Comparison of ENCODE assay signal across 1 cellular context in the genomic region with DNA sequence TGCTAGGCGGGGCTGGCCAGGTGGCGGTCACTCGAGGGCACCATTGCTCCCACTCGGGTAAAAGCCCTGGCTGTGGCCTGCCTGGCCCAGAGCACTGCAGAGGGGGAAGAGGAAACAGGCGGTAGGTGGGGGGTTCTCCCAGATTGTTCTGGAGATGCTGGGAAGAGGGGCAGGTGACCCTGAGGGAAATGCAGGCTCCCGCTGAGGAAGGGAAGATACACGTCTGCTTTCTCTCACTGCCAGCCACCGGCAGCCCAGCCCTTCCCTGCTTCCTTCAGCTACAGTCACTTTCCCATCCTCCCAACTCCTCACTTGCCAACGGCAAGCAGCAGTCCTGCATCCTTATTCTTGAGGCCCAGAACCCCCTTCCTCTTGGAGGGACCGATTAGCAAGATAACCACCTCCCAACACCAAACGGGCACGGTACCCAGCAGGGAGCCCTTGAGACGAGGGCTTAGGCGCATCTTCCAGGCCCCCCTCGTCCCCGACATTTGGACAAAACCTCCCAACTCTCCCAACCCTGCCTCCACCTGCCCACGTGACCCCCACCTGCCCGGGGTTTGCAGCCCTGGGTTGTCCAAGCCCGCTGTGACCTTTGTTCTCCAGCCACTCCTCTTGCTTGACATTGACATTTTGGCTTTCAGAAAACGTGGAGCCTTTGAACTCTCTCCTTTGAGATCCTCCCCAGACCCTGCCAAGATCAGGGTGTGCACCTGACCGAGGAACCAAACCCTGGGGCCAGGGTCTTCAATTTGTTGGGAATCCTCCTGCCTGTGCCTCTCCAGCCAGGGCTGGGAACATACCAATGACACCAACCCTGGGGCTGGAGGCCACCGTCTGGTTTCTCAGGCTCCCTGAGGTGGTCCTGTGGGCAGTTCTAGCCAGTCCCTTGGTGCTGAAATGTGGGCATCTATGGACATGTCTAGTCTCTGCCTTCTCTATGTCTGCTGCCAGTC.
TF ChIP-seq lines count a peak whose summit lies in the region.

No MANE protein-coding gene starts in this region.

TF ChIP-seq in K562, 482 proteins besides CTCF, POLR2A, EP300 and RAD21:
- TF ChIP-seq, protein P1, sequence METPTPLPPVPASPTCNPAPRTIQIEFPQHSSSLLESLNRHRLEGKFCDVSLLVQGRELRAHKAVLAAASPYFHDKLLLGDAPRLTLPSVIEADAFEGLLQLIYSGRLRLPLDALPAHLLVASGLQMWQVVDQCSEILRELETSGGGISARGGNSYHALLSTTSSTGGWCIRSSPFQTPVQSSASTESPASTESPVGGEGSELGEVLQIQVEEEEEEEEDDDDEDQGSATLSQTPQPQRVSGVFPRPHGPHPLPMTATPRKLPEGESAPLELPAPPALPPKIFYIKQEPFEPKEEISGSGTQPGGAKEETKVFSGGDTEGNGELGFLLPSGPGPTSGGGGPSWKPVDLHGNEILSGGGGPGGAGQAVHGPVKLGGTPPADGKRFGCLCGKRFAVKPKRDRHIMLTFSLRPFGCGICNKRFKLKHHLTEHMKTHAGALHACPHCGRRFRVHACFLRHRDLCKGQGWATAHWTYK (CRISPR knock-in tag; IDR thresholded peaks at IDR 0.05) = no peak
- TF ChIP-seq RBBP5 (IDR thresholded peaks at IDR 0.05; ENCODE audit: borderline replicate concordance, insufficient read depth, low read length, poor library complexity, severe bottlenecking) (no peak), ZNF121 (CRISPR knock-in tag; conservative IDR thresholded peaks at IDR 0.05) (no peak), SIX5 (IDR thresholded peaks at IDR 0.05; ENCODE audit: borderline replicate concordance in 1 of 2, insufficient read depth in 1 of 2, low read depth in 1 of 2, low read length in 2 of 2) (no peak)
- TF ChIP-seq, protein P2, sequence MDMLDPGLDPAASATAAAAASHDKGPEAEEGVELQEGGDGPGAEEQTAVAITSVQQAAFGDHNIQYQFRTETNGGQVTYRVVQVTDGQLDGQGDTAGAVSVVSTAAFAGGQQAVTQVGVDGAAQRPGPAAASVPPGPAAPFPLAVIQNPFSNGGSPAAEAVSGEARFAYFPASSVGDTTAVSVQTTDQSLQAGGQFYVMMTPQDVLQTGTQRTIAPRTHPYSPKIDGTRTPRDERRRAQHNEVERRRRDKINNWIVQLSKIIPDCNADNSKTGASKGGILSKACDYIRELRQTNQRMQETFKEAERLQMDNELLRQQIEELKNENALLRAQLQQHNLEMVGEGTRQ (CRISPR knock-in tag; IDR thresholded peaks at IDR 0.05) = 0 out of 2 replicates have a peak, but pooled peaks have one; percentile 7
